Comparison of ENCODE assay signal across 9 cellular contexts in genomic region chr1:163361123-163361934, GRCh38. TPM values are rescaled to one million over a fixed set of nuclear protein-coding genes. Genes with fewer than 3 reads are reported as not detected.
DNase-seq lines count a peak whose midpoint lies in the region; ATAC-seq, FAIRE-seq and TF ChIP-seq lines count a peak whose summit lies in the region.
"Had no signal": no experiment of that assay in that cellular context is flagged by ENCODE, and none has a peak within 500 bp of the region (broad histone marks: within the 10 kb centered on the region; RNA-seq: fewer than 3 reads in every experiment).

No MANE protein-coding gene starts in this region.

- in situ Hi-C loops in astrocyte of the cerebellum (cut with HindIII; ENCODE audit: low sequenced_read_pairs) = no loop called here

- no peaks in the 10 kb centered on the region for H3K79me2 ChIP-seq in DND-41 (ENCODE audit: insufficient read depth, low read length)

- H3K9me3 Mint-ChIP-seq in mesothelial cell of epicardium = peaks cover 3% of the 10 kb centered on the region

- peaks cover 4% of the 10 kb centered on the region for H3K27me3 ChIP-seq in DND-41 (ENCODE audit: insufficient read depth, low read length, poor library complexity)

- H3K9ac ChIP-seq in DND-41 (ENCODE audit: low read depth, low read length) = no peak overlapping the region

- no peaks in the 10 kb centered on the region for H4K20me1 ChIP-seq in DND-41 (ENCODE audit: insufficient read depth, low read length)

- no peaks in the 10 kb centered on the region for H3K27me3 Mint-ChIP-seq in mesothelial cell of epicardium (ENCODE audit: low read depth)

- peak; percentile 84 for FAIRE-seq in H54 (lab: Jason Lieb, UNC)

- peaks cover 5% of the 10 kb centered on the region for H3K36me3 ChIP-seq in DND-41 (ENCODE audit: insufficient read depth, low read length)

- H3K27ac Mint-ChIP-seq in mesothelial cell of epicardium = no peak overlapping the region

- H3K27ac ChIP-seq in DND-41 (ENCODE audit: low read length) = no peak overlapping the region

- H2AFZ ChIP-seq in DND-41 (ENCODE audit: low read depth, low read length) = no peak overlapping the region

- TF ChIP-seq POLR2A in H54 (IDR thresholded peaks at IDR 0.05; ENCODE audit: low read depth, low read length) = no peak

- ATAC-seq in DND-41 (ENCODE audit: insufficient read depth, low read depth) (peak; percentile 62; the same call in 2 of the 3 replicates), GM21526 (IDR thresholded peaks at IDR 0.05; ENCODE audit: low FRiP score, unreplicated experiment) (no peak)

- peaks cover 9% of the 10 kb centered on the region for H3K4me1 Mint-ChIP-seq in mesothelial cell of epicardium

- no peak for DNase-seq in DND-41
- no peak for DNase-seq in H54 (ENCODE audit: insufficient read length, low spot score)
- DNase-seq in NCI-H2081 treated with DMSO at 0.1 percent for 48 hours (lab: John Stamatoyannopoulos, UW) = peak; percentile 90
- no peak for DNase-seq in astrocyte of the cerebellum (ENCODE audit: low read depth)
- DNase-seq in mesothelial cell of epicardium (ENCODE audit: low spot score in 2 of 2, unreplicated experiment in 2 of 2) = no peak
- DNase-seq in stimulated activated CD4-positive, alpha-beta T cell treated with anti-CD3 and anti-CD28 coated beads, Interleukin-1b, Interleukin-23, amount 100 ng/mL, for 48 hours = no peak
- no peak for DNase-seq in occipital lobe (lab: John Stamatoyannopoulos, UW)

- H3K4me3 Mint-ChIP-seq in mesothelial cell of epicardium = no peak overlapping the region

- no peak overlapping the region for H3K4me2 ChIP-seq in DND-41 (ENCODE audit: insufficient read depth, low read length)

- TF ChIP-seq CTCF in DND-41 (IDR thresholded peaks at IDR 0.05; ENCODE audit: borderline replicate concordance, extremely low read depth, low read length, poor library complexity, severe bottlenecking) (peak; percentile 65), astrocyte of the cerebellum (IDR thresholded peaks at IDR 0.05; ENCODE audit: low read depth, low read length, missing control alignments) (peak; percentile 66), mesothelial cell of epicardium (IDR thresholded peaks at IDR 0.05; ENCODE audit: unreplicated experiment) (peak; percentile 29)

- H3K9me3 ChIP-seq in DND-41 (ENCODE audit: insufficient read depth, low read length, severe bottlenecking) = no peaks in the 10 kb centered on the region

- no peaks in the 10 kb centered on the region for H3K4me1 ChIP-seq in DND-41 (ENCODE audit: insufficient read depth, low read length)

- no peaks in the 10 kb centered on the region for H3K36me3 Mint-ChIP-seq in mesothelial cell of epicardium

- H3K4me3 ChIP-seq in DND-41 (ENCODE audit: low read depth in 1 of 2, low read length in 2 of 2) = no peak overlapping the region
- no peak overlapping the region for H3K4me3 ChIP-seq in astrocyte of the cerebellum (ENCODE audit: low read depth, low read length)
- H3K4me3 ChIP-seq: lung had no signal

RNA-seq across cellular contexts. Expression of gene NUF2, which starts 39.6 kb away (rescaled TPM):
- total RNA-seq in mesothelial cell of epicardium (13.6 to 15.4 TPM (median 14.9 TPM) in 3 replicates), occipital lobe (5.1 TPM)
